11 cellular contexts compared by ENCODE assay signal in the genomic region with DNA sequence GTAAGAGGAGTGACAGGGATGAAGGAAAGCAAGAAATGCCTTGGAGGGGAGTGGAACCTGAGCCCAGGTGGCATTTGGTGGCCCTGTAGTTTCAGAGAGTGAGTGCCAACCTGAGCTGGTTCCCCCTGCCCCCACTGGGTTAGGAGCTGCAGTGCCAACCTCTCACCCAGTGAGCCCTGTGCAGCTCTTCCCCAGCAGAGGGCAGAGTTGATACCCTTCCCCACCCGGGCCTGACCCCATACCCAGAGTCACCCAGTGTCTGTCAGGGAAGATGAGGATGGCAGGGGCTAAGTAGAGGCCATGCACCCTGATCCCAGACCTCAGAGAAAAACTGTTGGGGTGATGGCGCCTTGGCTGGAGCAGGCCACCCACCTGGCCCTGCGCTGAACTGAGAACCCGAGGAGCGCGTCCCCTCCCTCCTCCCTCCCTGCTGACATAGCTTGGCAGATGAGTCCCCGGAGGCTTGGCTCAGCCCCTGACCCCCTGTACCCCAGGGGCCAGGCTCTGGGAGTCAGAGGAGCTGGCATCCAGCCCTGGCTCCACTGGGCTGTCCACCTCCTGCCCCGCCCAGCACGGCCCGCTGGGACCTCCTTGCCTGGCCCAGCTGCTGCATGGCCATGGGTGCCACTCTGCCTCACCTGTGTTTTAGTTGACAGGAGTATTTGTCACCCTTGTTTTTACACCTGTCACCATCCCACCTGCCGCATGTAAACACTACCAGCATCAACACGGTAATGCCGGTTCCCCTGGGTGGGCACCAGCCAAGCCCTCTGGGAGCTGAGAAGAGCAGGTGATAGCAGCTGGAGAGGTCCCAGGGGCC.
DNase-seq lines count a peak whose midpoint lies in the region; ATAC-seq and TF ChIP-seq lines count a peak whose summit lies in the region.
"Had no signal": no experiment of that assay in that cellular context is flagged by ENCODE, and none has a peak within 500 bp of the region (broad histone marks: within the 10 kb centered on the region; RNA-seq: fewer than 3 reads in every experiment).

No MANE protein-coding gene starts in this region.

- ATAC-seq in GM18511 (IDR thresholded peaks at IDR 0.05; ENCODE audit: unreplicated experiment): no peak
- no peak for ATAC-seq in HG03045 (IDR thresholded peaks at IDR 0.05; ENCODE audit: unreplicated experiment)

- DNase-seq in DMS153 treated with DMSO at 0.1 percent for 48 hours (lab: John Stamatoyannopoulos, UW; ENCODE audit: unreplicated experiment) (peak; percentile 92), LNCaP clone FGC (ENCODE audit: low read depth) (no peak), SHP77 (lab: John Stamatoyannopoulos, UW) (peak; percentile 88 to 89), islet precursor cell (no peak), KG1 (lab: John Stamatoyannopoulos, UW) (no peak)
- DNase-seq: activated CD4-positive, CD25-positive, alpha-beta regulatory T cell treated with anti-CD3 and anti-CD28 coated beads, Interleukin-2, amount 50 U/mL, for 72 hours; foreskin melanocyte had no signal

- H3K4me3 ChIP-seq in LNCaP clone FGC (ENCODE audit: low read depth, low read length) (no peak overlapping the region), liver (ENCODE audit: low read depth in 1 of 3, low read length in 3 of 3) (no peak overlapping the region)

- peak in 1 of 2 donors; percentile 39 for TF ChIP-seq RAD21 in liver (IDR thresholded peaks at IDR 0.05)

- WGBS in liver: 92% methylated on average over 13 of the region's 13 CpGs

- TF ChIP-seq CTCF in LNCaP clone FGC (IDR thresholded peaks at IDR 0.05; ENCODE audit: control insufficient read depth, extremely low read depth, insufficient read depth) (peak; percentile 21; the same call in 1 of the 2 replicates), liver (IDR thresholded peaks at IDR 0.05; ENCODE audit: low read depth, low read length, missing input control) (peak; percentile 10)

- no peaks in the 10 kb centered on the region for H3K4me1 ChIP-seq in liver (ENCODE audit: control insufficient read depth in 4 of 4, insufficient read depth in 4 of 4, low read length in 3 of 4)

- H3K36me3 ChIP-seq in liver (ENCODE audit: control insufficient read depth in 4 of 4, insufficient read depth in 3 of 4, low read depth in 1 of 4, low read length in 3 of 4): peaks cover 0 to 5% (median 0%) of the 10 kb centered on the region in 4 donors

- no peak overlapping the region for H3K9ac ChIP-seq in liver (ENCODE audit: low read depth in 1 of 2, low read length in 2 of 2)

- H3K9me3 ChIP-seq in liver (ENCODE audit: control insufficient read depth in 4 of 4, low read length in 3 of 4): no peaks in the 10 kb centered on the region

- H3K27me3 ChIP-seq in liver (ENCODE audit: control insufficient read depth in 4 of 4, insufficient read depth in 4 of 4, low read length in 3 of 4): no peaks in the 10 kb centered on the region

- H3K27ac ChIP-seq in liver (ENCODE audit: low read depth in 1 of 2, low read length in 2 of 2): no peak overlapping the region
- H3K27ac ChIP-seq: HL-60 had no signal

TF ChIP-seq in liver, 16 proteins besides CTCF, POLR2A, EP300 and RAD21:
- TF ChIP-seq, protein P1, sequence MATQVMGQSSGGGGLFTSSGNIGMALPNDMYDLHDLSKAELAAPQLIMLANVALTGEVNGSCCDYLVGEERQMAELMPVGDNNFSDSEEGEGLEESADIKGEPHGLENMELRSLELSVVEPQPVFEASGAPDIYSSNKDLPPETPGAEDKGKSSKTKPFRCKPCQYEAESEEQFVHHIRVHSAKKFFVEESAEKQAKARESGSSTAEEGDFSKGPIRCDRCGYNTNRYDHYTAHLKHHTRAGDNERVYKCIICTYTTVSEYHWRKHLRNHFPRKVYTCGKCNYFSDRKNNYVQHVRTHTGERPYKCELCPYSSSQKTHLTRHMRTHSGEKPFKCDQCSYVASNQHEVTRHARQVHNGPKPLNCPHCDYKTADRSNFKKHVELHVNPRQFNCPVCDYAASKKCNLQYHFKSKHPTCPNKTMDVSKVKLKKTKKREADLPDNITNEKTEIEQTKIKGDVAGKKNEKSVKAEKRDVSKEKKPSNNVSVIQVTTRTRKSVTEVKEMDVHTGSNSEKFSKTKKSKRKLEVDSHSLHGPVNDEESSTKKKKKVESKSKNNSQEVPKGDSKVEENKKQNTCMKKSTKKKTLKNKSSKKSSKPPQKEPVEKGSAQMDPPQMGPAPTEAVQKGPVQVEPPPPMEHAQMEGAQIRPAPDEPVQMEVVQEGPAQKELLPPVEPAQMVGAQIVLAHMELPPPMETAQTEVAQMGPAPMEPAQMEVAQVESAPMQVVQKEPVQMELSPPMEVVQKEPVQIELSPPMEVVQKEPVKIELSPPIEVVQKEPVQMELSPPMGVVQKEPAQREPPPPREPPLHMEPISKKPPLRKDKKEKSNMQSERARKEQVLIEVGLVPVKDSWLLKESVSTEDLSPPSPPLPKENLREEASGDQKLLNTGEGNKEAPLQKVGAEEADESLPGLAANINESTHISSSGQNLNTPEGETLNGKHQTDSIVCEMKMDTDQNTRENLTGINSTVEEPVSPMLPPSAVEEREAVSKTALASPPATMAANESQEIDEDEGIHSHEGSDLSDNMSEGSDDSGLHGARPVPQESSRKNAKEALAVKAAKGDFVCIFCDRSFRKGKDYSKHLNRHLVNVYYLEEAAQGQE (IDR thresholded peaks at IDR 0.05): no peak
- TF ChIP-seq GABPA (IDR thresholded peaks at IDR 0.05 in 1 of 2, conservative IDR thresholded peaks at IDR 0.05 in 1 of 2) (no peak), RXRA (IDR thresholded peaks at IDR 0.05) (peak in 1 of 2 donors; percentile 29), ZBTB33 (IDR thresholded peaks at IDR 0.05) (no peak)

Comparison
In these comparisons a context has a peak if more than half of its experiments do, and no peak if none do; other contexts are left out.
1. DNase-seq: peak in DMS153 treated with DMSO at 0.1 percent for 48 hours (single experiment) and SHP77 (2 of 2); none in LNCaP clone FGC (single experiment), islet precursor cell (single experiment) and KG1 (single experiment).